14 cellular contexts compared by ENCODE assay signal in the genomic region with DNA sequence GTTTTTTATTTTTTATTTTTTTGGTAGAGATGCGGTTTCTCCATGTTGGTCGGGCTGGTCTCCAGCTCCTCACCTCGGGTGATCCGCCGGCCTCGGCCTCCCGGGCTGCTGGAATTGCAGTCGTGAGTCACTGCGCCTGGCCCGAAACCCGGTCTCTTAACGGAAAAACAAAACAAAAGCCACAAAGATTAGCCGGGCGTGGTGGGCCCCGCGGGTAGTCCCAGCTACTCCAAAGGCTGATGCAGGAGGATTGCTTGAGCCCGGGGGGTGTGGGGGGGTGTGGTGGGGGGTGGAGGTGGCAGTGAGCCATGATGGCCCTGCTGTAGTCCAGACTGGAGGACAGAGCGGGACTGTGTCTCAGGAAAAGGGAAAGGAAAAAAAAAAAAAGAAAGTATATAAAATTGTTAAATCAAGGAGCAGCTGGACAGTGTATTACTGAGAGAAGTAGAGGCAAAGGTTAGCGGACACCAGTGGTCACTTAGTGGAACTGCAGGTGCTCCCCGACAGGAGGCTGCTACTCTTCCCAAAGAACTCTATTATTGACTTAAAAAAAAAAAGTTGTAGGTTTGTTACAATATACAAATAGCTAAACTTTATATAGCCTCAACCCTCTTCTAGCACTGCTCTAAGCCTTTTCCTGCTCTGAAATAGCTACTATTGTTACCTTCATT. TPM values are rescaled to one million over a fixed set of nuclear protein-coding genes. Genes with fewer than 3 reads are reported as not detected.
DNase-seq lines count a peak whose midpoint lies in the region; ATAC-seq and TF ChIP-seq lines count a peak whose summit lies in the region.
"Had no signal": no experiment of that assay in that cellular context is flagged by ENCODE, and none has a peak within 500 bp of the region (broad histone marks: within the 10 kb centered on the region; RNA-seq: fewer than 3 reads in every experiment).

No MANE protein-coding gene starts in this region.

- no peak for TF ChIP-seq POLR2A in NB4 (IDR thresholded peaks at IDR 0.05; ENCODE audit: extremely low read depth, insufficient read length)

- H3K27me3 ChIP-seq in heart right ventricle, result peaks cover 0 to 28% (median 9%) of the 10 kb centered on the region in 7 donors
- H3K27me3 ChIP-seq: upper lobe of left lung had no signal

- no peaks in the 10 kb centered on the region for H3K36me3 ChIP-seq in heart right ventricle
- H3K36me3 ChIP-seq: heart left ventricle, neutrophil, upper lobe of left lung had no signal

- TF ChIP-seq CTCF in NB4 (IDR thresholded peaks at IDR 0.05; ENCODE audit: low read depth, low read length) (peak; percentile 7), WI38 (IDR thresholded peaks at IDR 0.05; ENCODE audit: low read depth, low read length) (0 out of 2 replicates have a peak, but pooled peaks have one; percentile 27), retinal pigment epithelial cell (conservative IDR thresholded peaks at IDR 0.05; ENCODE audit: low read depth, low read length) (peak; percentile 4), coronary artery (IDR thresholded peaks at IDR 0.05) (no peak), heart right ventricle (IDR thresholded peaks at IDR 0.05) (peak in 2 of 9 donors; percentile 5 to 21)

- DNase-seq in NCI-H82 (lab: John Stamatoyannopoulos, UW) (peak; percentile 12), NCI-H82 treated with DMSO at 0.1 percent for 48 hours (lab: John Stamatoyannopoulos, UW; ENCODE audit: unreplicated experiment) (no peak), NB4 (ENCODE audit: low read depth) (no peak), retinal pigment epithelial cell (ENCODE audit: low read depth) (no peak), coronary artery (ENCODE audit: low spot score) (no peak), heart right ventricle (no peak)
- DNase-seq: activated CD4-positive, CD25-positive, alpha-beta regulatory T cell treated with anti-CD3 and anti-CD28 coated beads, Interleukin-2, amount 50 U/mL, for 72 hours; DMS153; heart left ventricle; Karpas-422 had no signal

- intact Hi-C loops in heart right ventricle (cut with DNase I), result no loop called here

- no peaks in the 10 kb centered on the region for H3K4me1 ChIP-seq in heart right ventricle
- H3K4me1 ChIP-seq: heart left ventricle, upper lobe of left lung had no signal

- H3K4me3 ChIP-seq in NB4 (ENCODE audit: low read depth, low read length), result no peak overlapping the region
- H3K4me3 ChIP-seq in WI38 (ENCODE audit: low read depth, low read length), result no peak overlapping the region
- H3K4me3 ChIP-seq in retinal pigment epithelial cell (ENCODE audit: low read length), result no peak overlapping the region
- H3K4me3 ChIP-seq in coronary artery, result no peak overlapping the region
- no peak overlapping the region for H3K4me3 ChIP-seq in heart right ventricle
- H3K4me3 ChIP-seq: heart left ventricle, upper lobe of left lung had no signal

- WGBS in heart right ventricle, 2 donors, result 90 to 92% methylated on average over 20 of the region's 20 CpGs

- H3K27ac ChIP-seq in coronary artery (no peak overlapping the region), heart right ventricle (no peak overlapping the region)
- H3K27ac ChIP-seq: heart left ventricle, neutrophil, upper lobe of left lung had no signal

- ATAC-seq in HG03039 (IDR thresholded peaks at IDR 0.05; ENCODE audit: unreplicated experiment) (no peak), heart right ventricle (no peak)
- ATAC-seq: heart left ventricle had no signal

- H3K9me3 ChIP-seq in heart right ventricle, result peaks cover 0 to 19% (median 0%) of the 10 kb centered on the region in 11 donors
- H3K9me3 ChIP-seq: neutrophil had no signal

RNA-seq across cellular contexts. Expression of a gene that starts 30.3 kb away (rescaled TPM):
- total RNA-seq in heart right ventricle, result 10 to 100 TPM; 10.7 to 17.3 (median 13.6) TPM
- polyA plus RNA-seq in heart right ventricle, result 1 to 10 TPM; 3.8 to 5.2 TPM
